In genomic region chr17:8599351-8600011, GRCh38 we compare ENCODE assay signal across 1 cellular context.
TF ChIP-seq lines count a peak whose summit lies in the region.

No MANE protein-coding gene starts in this region.

TF ChIP-seq in SK-N-SH treated with all-trans-retinoic acid at 6 μM for 48 hours, 23 proteins besides CTCF, POLR2A, EP300 and RAD21 (continued from another document):
- TF ChIP-seq, protein P1, sequence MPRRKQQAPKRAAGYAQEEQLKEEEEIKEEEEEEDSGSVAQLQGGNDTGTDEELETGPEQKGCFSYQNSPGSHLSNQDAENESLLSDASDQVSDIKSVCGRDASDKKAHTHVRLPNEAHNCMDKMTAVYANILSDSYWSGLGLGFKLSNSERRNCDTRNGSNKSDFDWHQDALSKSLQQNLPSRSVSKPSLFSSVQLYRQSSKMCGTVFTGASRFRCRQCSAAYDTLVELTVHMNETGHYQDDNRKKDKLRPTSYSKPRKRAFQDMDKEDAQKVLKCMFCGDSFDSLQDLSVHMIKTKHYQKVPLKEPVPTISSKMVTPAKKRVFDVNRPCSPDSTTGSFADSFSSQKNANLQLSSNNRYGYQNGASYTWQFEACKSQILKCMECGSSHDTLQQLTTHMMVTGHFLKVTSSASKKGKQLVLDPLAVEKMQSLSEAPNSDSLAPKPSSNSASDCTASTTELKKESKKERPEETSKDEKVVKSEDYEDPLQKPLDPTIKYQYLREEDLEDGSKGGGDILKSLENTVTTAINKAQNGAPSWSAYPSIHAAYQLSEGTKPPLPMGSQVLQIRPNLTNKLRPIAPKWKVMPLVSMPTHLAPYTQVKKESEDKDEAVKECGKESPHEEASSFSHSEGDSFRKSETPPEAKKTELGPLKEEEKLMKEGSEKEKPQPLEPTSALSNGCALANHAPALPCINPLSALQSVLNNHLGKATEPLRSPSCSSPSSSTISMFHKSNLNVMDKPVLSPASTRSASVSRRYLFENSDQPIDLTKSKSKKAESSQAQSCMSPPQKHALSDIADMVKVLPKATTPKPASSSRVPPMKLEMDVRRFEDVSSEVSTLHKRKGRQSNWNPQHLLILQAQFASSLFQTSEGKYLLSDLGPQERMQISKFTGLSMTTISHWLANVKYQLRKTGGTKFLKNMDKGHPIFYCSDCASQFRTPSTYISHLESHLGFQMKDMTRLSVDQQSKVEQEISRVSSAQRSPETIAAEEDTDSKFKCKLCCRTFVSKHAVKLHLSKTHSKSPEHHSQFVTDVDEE (CRISPR knock-in tag; IDR thresholded peaks at IDR 0.05): no peak
